ENCODE assay signal across 23 cellular contexts in the genomic region with DNA sequence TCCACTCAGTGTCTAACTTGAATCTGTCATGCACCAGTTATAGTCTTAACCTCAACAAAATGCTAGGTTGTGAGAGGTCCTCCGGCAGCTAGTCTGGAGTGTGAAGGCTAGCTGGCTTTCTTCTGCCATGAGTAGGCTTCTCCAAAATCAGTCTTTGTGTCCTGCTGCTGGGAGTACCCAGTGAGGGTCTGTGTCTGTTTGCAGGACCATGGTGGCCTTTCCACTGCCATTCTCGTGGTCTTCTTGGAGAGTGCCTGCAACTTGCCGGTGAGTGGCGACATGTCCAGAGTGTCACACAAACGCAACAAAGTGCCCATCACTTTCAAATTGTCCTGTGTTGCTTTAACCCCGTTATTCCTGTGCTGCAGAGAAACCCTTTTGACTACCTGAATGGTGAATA. TPM values are rescaled to one million over a fixed set of nuclear protein-coding genes. Genes with fewer than 3 reads are reported as not detected.
"Had no signal": no experiment of that assay in that cellular context is flagged by ENCODE, and none has a peak within 500 bp of the region (broad histone marks: within the 10 kb centered on the region; RNA-seq: fewer than 3 reads in every experiment).

No MANE protein-coding gene starts in this region.

- ATAC-seq: activated naive CD8-positive, alpha-beta T cell treated with anti-CD3 and anti-CD28 coated beads, Interleukin-2, amount 50 U/mL, for 24 hours; activated T-cell treated with anti-CD3 and anti-CD28 coated beads, Interleukin-2, amount 50 U/mL, for 4 hours; activated T-helper 17 cell treated with anti-CD3 and anti-CD28 coated beads, Interleukin-2, amount 50 U/mL, for 72 hours; esophagus mucosa; left lung; naive thymus-derived CD4-positive, alpha-beta T cell; sciatic nerve had no signal

- H3K9me3 ChIP-seq: heart right ventricle, left lung, suprapubic skin, tibial nerve, vagina had no signal

- DNase-seq: activated CD4-positive, alpha-beta memory T cell treated with anti-CD3 and anti-CD28 coated beads for 36 hours; activated CD4-positive, alpha-beta T cell treated with anti-CD3 and anti-CD28 coated beads, Interleukin-2, amount 10 ng/mL, durations not matched to agents 24 days and 14 days; activated CD4-positive, CD25-positive, alpha-beta regulatory T cell treated with anti-CD3 and anti-CD28 coated beads, Interleukin-2, amount 50 U/mL, for 72 hours; activated naive CD8-positive, alpha-beta T cell treated with anti-CD3 and anti-CD28 coated beads, Interleukin-2, amount 50 U/mL, for 24 hours; activated T-cell treated with anti-CD3 and anti-CD28 coated beads, Interleukin-2, amount 50 U/mL, for 4 hours; amygdala; left lung; midbrain; naive thymus-derived CD4-positive, alpha-beta T cell; posterior cingulate gyrus; retina; stimulated activated naive CD4-positive, alpha-beta T cell; T-helper 2 cell had no signal

- H3K4me1 ChIP-seq: foreskin keratinocyte, tibial nerve had no signal

- H3K27me3 ChIP-seq: foreskin keratinocyte, heart right ventricle, left lung, suprapubic skin, tibial nerve, vagina had no signal

- H3K27ac ChIP-seq: suprapubic skin, tibial nerve, vagina had no signal

- H3K4me3 ChIP-seq: heart right ventricle, left lung, suprapubic skin, tibial nerve, vagina had no signal

- H3K36me3 ChIP-seq: heart right ventricle, left lung, suprapubic skin, vagina had no signal

RNA-seq across cellular contexts. Expression of a gene that starts 34.0 kb away (rescaled TPM):
- total RNA-seq: endothelial cell of umbilical vein, glomerular endothelial cell had no signal
- polyA plus RNA-seq: endothelial cell of umbilical vein had no signal
